Comparison of ENCODE assay signal across 25 cellular contexts in genomic region chr2:136929531-136929930, GRCh38.
"Had no signal": no experiment of that assay in that cellular context is flagged by ENCODE, and none has a peak within 500 bp of the region (broad histone marks: within the 10 kb centered on the region; RNA-seq: fewer than 3 reads in every experiment).

No MANE protein-coding gene starts in this region.

- H3K4me1 ChIP-seq: left ventricle myocardium inferior, neural progenitor cell, right atrium auricular region, right lobe of liver, tibial nerve, uterus had no signal

- ATAC-seq: natural killer cell; right lobe of liver; stimulated activated memory B cell treated with anti-CD40 and anti-IgM and Interleukin-4, amounts not matched to agents 10 μg/mL and 1 μg/mL and 100 μg/mL, for 72 hours; stimulated activated naive CD8-positive, alpha-beta T cell treated with anti-CD3 and anti-CD28 coated beads, Interleukin-15, amount 100 ng/mL, for 72 hours had no signal

- H3K4me2 ChIP-seq: neural progenitor cell, smooth muscle cell had no signal

- H3K9me3 ChIP-seq: neutrophil, ovary, right atrium auricular region, right lobe of liver, tibial nerve, uterus had no signal

- DNase-seq: hippocampal formation; immature natural killer cell; kidney; left ventricle myocardium inferior; mesendoderm; naive B cell; natural killer cell; nephron progenitor cell; ovary; right lobe of liver; stimulated activated CD4-positive, alpha-beta T cell treated with anti-CD3 and anti-CD28 coated beads, Interleukin-1b, Interleukin-23, amount 100 ng/mL, for 48 hours; stimulated activated CD4-positive, alpha-beta T cell treated with anti-CD3 and anti-CD28 coated beads, Interleukin-2, amount 100 ng/mL, for 48 hours; stimulated activated CD4-positive, alpha-beta T cell treated with anti-CD3 and anti-CD28 coated beads, Interleukin-4, amount 100 ng/mL, for 4 hours; stimulated activated CD8-positive, alpha-beta memory T cell treated with anti-CD3 and anti-CD28 coated beads, Interleukin-4, amount 100 ng/mL, for 48 hours; stimulated activated naive CD4-positive, alpha-beta T cell treated with Interleukin-2 at 50 U/mL for 16 hours; stimulated activated naive CD8-positive, alpha-beta T cell treated with anti-CD3 and anti-CD28 coated beads, Interleukin-15, amount 100 ng/mL, for 72 hours; substantia nigra; uterus had no signal

- H3K4me3 ChIP-seq: left ventricle myocardium inferior, lung, neural progenitor cell, ovary, right atrium auricular region, right lobe of liver, smooth muscle cell, tibial nerve, uterus had no signal

- H3K27ac ChIP-seq: left ventricle myocardium inferior, neural progenitor cell, neutrophil, ovary, right atrium auricular region, right lobe of liver, tibial nerve, uterus had no signal

- H3K27me3 ChIP-seq: neural progenitor cell, neutrophil, ovary, right atrium auricular region, right lobe of liver, tibial nerve, uterus had no signal

- H3K9ac ChIP-seq: neural progenitor cell had no signal

- H3K36me3 ChIP-seq: left ventricle myocardium inferior, neural progenitor cell, neutrophil, ovary, right atrium auricular region, right lobe of liver, tibial nerve, uterus had no signal
